1 cellular context compared by ENCODE assay signal in the genomic region with DNA sequence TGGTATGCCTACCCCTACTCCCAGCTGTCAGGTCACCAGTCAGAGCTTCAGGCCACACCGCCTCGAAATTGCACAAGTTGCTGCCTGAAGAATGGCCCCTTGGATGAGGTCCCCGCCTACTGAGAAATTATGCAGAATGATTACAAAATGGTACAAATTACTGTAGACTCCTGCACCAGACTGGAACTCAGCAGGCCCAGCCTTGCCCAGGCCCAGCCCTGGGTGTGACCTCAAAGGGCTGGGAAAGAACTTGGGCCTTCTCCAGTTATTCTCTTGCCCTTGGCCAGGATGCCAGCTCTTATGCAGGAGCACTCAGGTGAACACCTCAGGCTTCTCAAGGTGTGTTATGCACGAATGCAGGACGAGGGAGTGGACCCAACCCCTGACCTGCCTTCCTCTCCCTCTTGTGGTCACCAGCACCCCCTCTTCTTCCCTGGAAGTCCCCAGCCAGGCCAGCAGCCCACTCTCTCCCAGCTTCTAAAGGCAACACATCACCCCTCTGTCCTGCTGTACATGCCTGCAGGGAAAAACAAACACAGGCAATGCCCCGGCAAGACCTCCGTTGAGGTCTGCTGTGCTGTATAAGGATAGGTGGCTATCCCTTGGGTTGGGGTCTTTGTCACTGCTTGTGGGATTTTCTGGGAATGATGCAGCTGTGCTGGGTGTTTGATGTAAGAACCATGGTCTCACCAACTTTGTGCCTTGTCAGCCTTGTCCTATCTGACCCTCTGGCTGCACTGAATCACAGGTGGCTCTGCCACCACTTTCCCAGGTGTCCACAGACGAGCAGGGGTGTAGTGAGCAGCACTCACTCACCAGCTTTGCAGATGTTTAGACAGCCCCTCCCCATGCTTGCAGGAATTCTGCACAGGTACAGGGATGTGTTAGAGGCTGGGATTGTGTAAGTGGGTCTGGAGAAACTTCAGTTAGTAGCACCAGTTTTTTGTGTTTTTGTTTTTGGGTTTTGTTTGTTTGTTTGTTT.
TF ChIP-seq lines count a peak whose summit lies in the region.

No MANE protein-coding gene starts in this region.

TF ChIP-seq in WTC11, 78 proteins besides CTCF, POLR2A, EP300 and RAD21 (continued from another document):
- TF ChIP-seq, protein P1, sequence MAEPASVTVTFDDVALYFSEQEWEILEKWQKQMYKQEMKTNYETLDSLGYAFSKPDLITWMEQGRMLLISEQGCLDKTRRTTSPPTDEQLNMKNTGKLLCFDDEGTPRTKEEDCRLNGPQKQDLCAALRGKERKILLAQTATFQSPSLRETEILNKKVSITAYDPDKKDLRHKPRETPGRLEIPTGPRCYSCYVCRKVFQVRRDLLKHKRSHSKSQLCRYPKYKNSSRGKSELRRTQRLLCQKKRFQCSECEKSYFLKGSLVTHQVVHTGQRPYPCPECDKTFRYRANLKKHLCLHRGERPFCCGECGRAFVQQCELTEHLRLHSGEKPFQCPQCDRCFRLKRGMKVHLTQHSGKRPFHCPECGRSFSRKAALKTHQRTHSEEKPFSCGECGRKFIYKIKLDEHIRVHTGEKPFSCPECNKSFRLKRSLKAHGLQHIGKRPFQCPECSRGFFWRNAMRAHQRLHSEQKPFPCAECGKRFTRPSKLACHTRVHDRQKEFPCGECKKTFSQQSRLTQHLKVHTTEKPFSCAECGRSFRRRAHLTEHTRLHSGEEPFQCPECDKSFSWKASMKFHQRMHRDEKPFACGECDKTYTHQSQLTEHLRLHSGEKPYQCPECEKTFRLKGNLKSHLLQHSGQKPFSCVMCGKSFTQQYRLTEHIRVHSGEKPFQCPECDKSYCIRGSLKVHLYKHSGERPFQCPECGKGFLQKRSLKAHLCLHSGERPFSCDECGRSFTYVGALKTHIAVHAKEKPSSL (CRISPR knock-in tag; conservative IDR thresholded peaks at IDR 0.05): no peak
- TF ChIP-seq JUN (CRISPR knock-in tag; IDR thresholded peaks at IDR 0.05) (no peak), TEAD4 (CRISPR knock-in tag; IDR thresholded peaks at IDR 0.05) (no peak), FOXP1 (CRISPR knock-in tag; IDR thresholded peaks at IDR 0.05; ENCODE audit: borderline replicate concordance) (no peak), CREM (CRISPR knock-in tag; IDR thresholded peaks at IDR 0.05) (no peak), GABPB1 (CRISPR knock-in tag; IDR thresholded peaks at IDR 0.05) (no peak), CREB1 (CRISPR knock-in tag; IDR thresholded peaks at IDR 0.05) (no peak), GTF2I (CRISPR knock-in tag; conservative IDR thresholded peaks at IDR 0.05) (no peak), RELA (CRISPR knock-in tag; IDR thresholded peaks at IDR 0.05; ENCODE audit: borderline replicate concordance) (no peak)
- TF ChIP-seq, protein P2, sequence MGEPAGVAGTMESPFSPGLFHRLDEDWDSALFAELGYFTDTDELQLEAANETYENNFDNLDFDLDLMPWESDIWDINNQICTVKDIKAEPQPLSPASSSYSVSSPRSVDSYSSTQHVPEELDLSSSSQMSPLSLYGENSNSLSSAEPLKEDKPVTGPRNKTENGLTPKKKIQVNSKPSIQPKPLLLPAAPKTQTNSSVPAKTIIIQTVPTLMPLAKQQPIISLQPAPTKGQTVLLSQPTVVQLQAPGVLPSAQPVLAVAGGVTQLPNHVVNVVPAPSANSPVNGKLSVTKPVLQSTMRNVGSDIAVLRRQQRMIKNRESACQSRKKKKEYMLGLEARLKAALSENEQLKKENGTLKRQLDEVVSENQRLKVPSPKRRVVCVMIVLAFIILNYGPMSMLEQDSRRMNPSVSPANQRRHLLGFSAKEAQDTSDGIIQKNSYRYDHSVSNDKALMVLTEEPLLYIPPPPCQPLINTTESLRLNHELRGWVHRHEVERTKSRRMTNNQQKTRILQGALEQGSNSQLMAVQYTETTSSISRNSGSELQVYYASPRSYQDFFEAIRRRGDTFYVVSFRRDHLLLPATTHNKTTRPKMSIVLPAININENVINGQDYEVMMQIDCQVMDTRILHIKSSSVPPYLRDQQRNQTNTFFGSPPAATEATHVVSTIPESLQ (CRISPR knock-in tag; IDR thresholded peaks at IDR 0.05): no peak
- TF ChIP-seq, protein P3, sequence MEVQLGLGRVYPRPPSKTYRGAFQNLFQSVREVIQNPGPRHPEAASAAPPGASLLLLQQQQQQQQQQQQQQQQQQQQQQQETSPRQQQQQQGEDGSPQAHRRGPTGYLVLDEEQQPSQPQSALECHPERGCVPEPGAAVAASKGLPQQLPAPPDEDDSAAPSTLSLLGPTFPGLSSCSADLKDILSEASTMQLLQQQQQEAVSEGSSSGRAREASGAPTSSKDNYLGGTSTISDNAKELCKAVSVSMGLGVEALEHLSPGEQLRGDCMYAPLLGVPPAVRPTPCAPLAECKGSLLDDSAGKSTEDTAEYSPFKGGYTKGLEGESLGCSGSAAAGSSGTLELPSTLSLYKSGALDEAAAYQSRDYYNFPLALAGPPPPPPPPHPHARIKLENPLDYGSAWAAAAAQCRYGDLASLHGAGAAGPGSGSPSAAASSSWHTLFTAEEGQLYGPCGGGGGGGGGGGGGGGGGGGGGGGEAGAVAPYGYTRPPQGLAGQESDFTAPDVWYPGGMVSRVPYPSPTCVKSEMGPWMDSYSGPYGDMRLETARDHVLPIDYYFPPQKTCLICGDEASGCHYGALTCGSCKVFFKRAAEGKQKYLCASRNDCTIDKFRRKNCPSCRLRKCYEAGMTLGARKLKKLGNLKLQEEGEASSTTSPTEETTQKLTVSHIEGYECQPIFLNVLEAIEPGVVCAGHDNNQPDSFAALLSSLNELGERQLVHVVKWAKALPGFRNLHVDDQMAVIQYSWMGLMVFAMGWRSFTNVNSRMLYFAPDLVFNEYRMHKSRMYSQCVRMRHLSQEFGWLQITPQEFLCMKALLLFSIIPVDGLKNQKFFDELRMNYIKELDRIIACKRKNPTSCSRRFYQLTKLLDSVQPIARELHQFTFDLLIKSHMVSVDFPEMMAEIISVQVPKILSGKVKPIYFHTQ (CRISPR knock-in tag; IDR thresholded peaks at IDR 0.05): no peak
- TF ChIP-seq, protein P4, sequence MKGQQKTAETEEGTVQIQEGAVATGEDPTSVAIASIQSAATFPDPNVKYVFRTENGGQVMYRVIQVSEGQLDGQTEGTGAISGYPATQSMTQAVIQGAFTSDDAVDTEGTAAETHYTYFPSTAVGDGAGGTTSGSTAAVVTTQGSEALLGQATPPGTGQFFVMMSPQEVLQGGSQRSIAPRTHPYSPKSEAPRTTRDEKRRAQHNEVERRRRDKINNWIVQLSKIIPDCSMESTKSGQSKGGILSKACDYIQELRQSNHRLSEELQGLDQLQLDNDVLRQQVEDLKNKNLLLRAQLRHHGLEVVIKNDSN (CRISPR knock-in tag; IDR thresholded peaks at IDR 0.05): no peak
- TF ChIP-seq, protein P5, sequence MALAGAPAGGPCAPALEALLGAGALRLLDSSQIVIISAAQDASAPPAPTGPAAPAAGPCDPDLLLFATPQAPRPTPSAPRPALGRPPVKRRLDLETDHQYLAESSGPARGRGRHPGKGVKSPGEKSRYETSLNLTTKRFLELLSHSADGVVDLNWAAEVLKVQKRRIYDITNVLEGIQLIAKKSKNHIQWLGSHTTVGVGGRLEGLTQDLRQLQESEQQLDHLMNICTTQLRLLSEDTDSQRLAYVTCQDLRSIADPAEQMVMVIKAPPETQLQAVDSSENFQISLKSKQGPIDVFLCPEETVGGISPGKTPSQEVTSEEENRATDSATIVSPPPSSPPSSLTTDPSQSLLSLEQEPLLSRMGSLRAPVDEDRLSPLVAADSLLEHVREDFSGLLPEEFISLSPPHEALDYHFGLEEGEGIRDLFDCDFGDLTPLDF (CRISPR knock-in tag; IDR thresholded peaks at IDR 0.05): no peak
- TF ChIP-seq, protein P6, sequence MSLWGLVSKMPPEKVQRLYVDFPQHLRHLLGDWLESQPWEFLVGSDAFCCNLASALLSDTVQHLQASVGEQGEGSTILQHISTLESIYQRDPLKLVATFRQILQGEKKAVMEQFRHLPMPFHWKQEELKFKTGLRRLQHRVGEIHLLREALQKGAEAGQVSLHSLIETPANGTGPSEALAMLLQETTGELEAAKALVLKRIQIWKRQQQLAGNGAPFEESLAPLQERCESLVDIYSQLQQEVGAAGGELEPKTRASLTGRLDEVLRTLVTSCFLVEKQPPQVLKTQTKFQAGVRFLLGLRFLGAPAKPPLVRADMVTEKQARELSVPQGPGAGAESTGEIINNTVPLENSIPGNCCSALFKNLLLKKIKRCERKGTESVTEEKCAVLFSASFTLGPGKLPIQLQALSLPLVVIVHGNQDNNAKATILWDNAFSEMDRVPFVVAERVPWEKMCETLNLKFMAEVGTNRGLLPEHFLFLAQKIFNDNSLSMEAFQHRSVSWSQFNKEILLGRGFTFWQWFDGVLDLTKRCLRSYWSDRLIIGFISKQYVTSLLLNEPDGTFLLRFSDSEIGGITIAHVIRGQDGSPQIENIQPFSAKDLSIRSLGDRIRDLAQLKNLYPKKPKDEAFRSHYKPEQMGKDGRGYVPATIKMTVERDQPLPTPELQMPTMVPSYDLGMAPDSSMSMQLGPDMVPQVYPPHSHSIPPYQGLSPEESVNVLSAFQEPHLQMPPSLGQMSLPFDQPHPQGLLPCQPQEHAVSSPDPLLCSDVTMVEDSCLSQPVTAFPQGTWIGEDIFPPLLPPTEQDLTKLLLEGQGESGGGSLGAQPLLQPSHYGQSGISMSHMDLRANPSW (CRISPR knock-in tag; conservative IDR thresholded peaks at IDR 0.05; ENCODE audit: low read depth): no peak
- TF ChIP-seq, protein P7, sequence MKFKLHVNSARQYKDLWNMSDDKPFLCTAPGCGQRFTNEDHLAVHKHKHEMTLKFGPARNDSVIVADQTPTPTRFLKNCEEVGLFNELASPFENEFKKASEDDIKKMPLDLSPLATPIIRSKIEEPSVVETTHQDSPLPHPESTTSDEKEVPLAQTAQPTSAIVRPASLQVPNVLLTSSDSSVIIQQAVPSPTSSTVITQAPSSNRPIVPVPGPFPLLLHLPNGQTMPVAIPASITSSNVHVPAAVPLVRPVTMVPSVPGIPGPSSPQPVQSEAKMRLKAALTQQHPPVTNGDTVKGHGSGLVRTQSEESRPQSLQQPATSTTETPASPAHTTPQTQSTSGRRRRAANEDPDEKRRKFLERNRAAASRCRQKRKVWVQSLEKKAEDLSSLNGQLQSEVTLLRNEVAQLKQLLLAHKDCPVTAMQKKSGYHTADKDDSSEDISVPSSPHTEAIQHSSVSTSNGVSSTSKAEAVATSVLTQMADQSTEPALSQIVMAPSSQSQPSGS (CRISPR knock-in tag; IDR thresholded peaks at IDR 0.05; ENCODE audit: borderline replicate concordance, low read depth): no peak
